29 cellular contexts compared by ENCODE assay signal in genomic region chr4:147409350-147409749, GRCh38.
A peak's percentile ranks its signal among the peaks of the same experiment; 100 is the strongest.
DNase-seq lines count a peak whose midpoint lies in the region; ATAC-seq and TF ChIP-seq lines count a peak whose summit lies in the region.
"Had no signal": no experiment of that assay in that cellular context is flagged by ENCODE, and none has a peak within 500 bp of the region (broad histone marks: within the 10 kb centered on the region; RNA-seq: fewer than 3 reads in every experiment).

No MANE protein-coding gene starts in this region.

- DNase-seq in LHCN-M2 (ENCODE audit: low read depth) = peak; percentile 60
- DNase-seq in astrocyte of the cerebellum (ENCODE audit: low read depth) = peak; percentile 23
- peak; percentile 62 for DNase-seq in fibroblast of the aortic adventitia (ENCODE audit: low read depth)
- DNase-seq in skeletal muscle cell (ENCODE audit: low read depth) = peak; percentile 8
- DNase-seq: activated CD4-positive, alpha-beta T cell treated with anti-CD3 and anti-CD28 coated beads for 48 hours; activated naive CD4-positive, alpha-beta T cell treated with anti-CD3 and anti-CD28 coated beads, Interleukin-2, amount 50 U/mL, for 16 hours; C1 segment of cervical spinal cord; COR-L47; cortex of kidney; effector memory CD8-positive, alpha-beta T cell; H7; left cardiac atrium; NCI-H1048; NCI-H187; NCI-H2171; NCI-H82; retina; SJCRH30; spleen; stimulated activated CD4-positive, alpha-beta T cell treated with anti-CD3 and anti-CD28 coated beads, Interleukin-2, amount 100 ng/mL, for 24 hours; stomach; T-helper 9 cell; thyroid gland; WERI-Rb-1 had no signal

- in situ Hi-C loops in astrocyte of the cerebellum (cut with HindIII; ENCODE audit: low sequenced_read_pairs) = no loop called here

- no peak for ATAC-seq in HG02759 (IDR thresholded peaks at IDR 0.05; ENCODE audit: unreplicated experiment)
- ATAC-seq in HG03095 (IDR thresholded peaks at IDR 0.05; ENCODE audit: unreplicated experiment) = no peak
- no peak for ATAC-seq in HG03439 (IDR thresholded peaks at IDR 0.05; ENCODE audit: unreplicated experiment)
- ATAC-seq: activated T-helper 17 cell treated with anti-CD3 and anti-CD28 coated beads, Interleukin-2, amount 50 U/mL, for 72 hours; effector memory CD8-positive, alpha-beta T cell had no signal

- no peak overlapping the region for H3K4me3 ChIP-seq in astrocyte of the cerebellum (ENCODE audit: low read depth, low read length)
- H3K4me3 ChIP-seq in fibroblast of the aortic adventitia (ENCODE audit: low read depth, low read length) = no peak overlapping the region
- H3K4me3 ChIP-seq in skeletal muscle cell (ENCODE audit: low read depth, low read length) = no peak overlapping the region
- H3K4me3 ChIP-seq: hepatocyte, SJCRH30, spleen, stomach, thyroid gland had no signal

- TF ChIP-seq CTCF in astrocyte of the cerebellum (IDR thresholded peaks at IDR 0.05; ENCODE audit: low read depth, low read length, missing control alignments) = no peak
- TF ChIP-seq CTCF in fibroblast of the aortic adventitia (IDR thresholded peaks at IDR 0.05; ENCODE audit: insufficient read depth, low read length) = no peak

Comparison
In these comparisons a context has a peak if more than half of its experiments do, and no peak if none do; other contexts are left out.
1. DNase-seq: peak in every context shown above with its lines; median percentile 62 in fibroblast of the aortic adventitia; 60 in LHCN-M2; 23 in astrocyte of the cerebellum; 8 in skeletal muscle cell.